Comparison of ENCODE assay signal across 7 cellular contexts in the genomic region with DNA sequence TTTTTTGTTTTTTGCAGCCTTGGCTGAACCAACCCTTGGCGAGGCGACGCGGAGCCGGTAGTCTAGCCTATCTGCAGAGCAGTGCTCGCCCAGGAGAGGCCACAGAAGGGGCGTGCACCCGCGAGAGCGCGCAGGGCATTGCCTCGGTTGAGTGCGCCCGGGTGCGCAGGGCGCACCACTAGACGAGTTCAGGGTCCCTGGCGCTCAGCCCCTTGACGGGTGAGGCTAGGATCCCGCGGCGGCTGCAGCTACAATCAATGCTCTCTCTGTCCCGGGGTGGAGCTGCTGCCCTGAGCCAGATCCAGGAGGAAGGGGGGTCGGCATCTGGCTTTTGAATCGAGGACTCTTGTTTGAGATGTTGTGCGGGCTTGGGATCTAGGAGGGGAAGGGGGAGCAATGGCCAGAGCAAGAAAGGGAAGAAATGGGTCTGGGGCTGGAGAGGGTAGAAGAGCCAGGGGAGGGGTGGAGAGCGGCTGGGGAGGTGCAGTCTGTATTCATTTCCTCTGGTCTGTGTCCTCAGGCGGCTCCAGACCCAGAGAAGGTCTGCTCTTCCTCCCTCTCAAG. TPM values are rescaled to one million over a fixed set of nuclear protein-coding genes. Genes with fewer than 3 reads are reported as not detected.
DNase-seq lines count a peak whose midpoint lies in the region; ATAC-seq and TF ChIP-seq lines count a peak whose summit lies in the region.

No MANE protein-coding gene starts in this region.

- H3K36me3 ChIP-seq in left ventricle myocardium inferior: no peaks in the 10 kb centered on the region

- DNase-seq in HCEC 1CT (peak; percentile 34), T-cell (no peak), left ventricle myocardium inferior (no peak), retinal pigment epithelial cell (ENCODE audit: low read depth) (no peak), NCI-H187 treated with DMSO at 0.1 percent for 48 hours (lab: John Stamatoyannopoulos, UW) (no peak)
- DNase-seq in stimulated activated naive CD4-positive, alpha-beta T cell (lab: John Stamatoyannopoulos, UW): no peak

- TF ChIP-seq CTCF in left ventricle myocardium inferior (IDR thresholded peaks at IDR 0.05; ENCODE audit: borderline replicate concordance) (no peak), retinal pigment epithelial cell (conservative IDR thresholded peaks at IDR 0.05; ENCODE audit: low read depth, low read length) (no peak)

- H3K4me3 Mint-ChIP-seq in T-cell: peak overlapping the region; percentile 47 to 73 (median 57)

- CTCF ChIA-PET in T-cell (lab: Charles Lee): no interaction called here

- no peaks in the 10 kb centered on the region for H3K36me3 Mint-ChIP-seq in T-cell

- peaks cover 84% of the 10 kb centered on the region for H3K27me3 ChIP-seq in left ventricle myocardium inferior (ENCODE audit: low read depth)

- H3K4me3 ChIP-seq in left ventricle myocardium inferior (peak overlapping the region; percentile 62), retinal pigment epithelial cell (ENCODE audit: low read length) (peak overlapping the region; percentile 61)

- no peaks in the 10 kb centered on the region for H3K9me3 ChIP-seq in left ventricle myocardium inferior (replicated peaks)

- POLR2A ChIA-PET in T-cell (lab: Charles Lee): interaction anchor here in 1 of 2 donors (0.6 kb wide), 1 partner anchor 26 kb away, joined by 7 read pairs; no protein-coding TSS in a partner anchor

- H3K27me3 Mint-ChIP-seq in T-cell: peaks cover 57 to 64% of the 10 kb centered on the region in 2 donors

- H3K27ac Mint-ChIP-seq in T-cell: no peak overlapping the region

- H3K27ac ChIP-seq in left ventricle myocardium inferior (replicated peaks): no peak overlapping the region

- peaks cover 11 to 28% (median 20%) of the 10 kb centered on the region in 3 donors for H3K4me1 Mint-ChIP-seq in T-cell

- ATAC-seq in T-cell (replicated peaks in 1 of 4): peak in 3 of 4 experiments; percentile 23 to 32 (median 27)
- ATAC-seq in GM18502 (IDR thresholded peaks at IDR 0.05; ENCODE audit: poor library complexity, unreplicated experiment): no peak

- intact Hi-C loops in left ventricle myocardium inferior (cut with micrococcal nuclease): no loop called here

- no peaks in the 10 kb centered on the region for H3K9me3 Mint-ChIP-seq in T-cell

- peaks cover 25% of the 10 kb centered on the region for H3K4me1 ChIP-seq in left ventricle myocardium inferior

RNA-seq across cellular contexts. Expression of a gene that starts 0.9 kb away (rescaled TPM):
- total RNA-seq in T-cell (under 1 TPM in 4 of 5 donors, not detected in 1; 0.44 to 0.76 (median 0.48) TPM), left ventricle myocardium inferior (0.91 TPM)

RNA-seq across cellular contexts. Expression of a gene that starts 40.5 kb away (rescaled TPM):
- total RNA-seq in T-cell (1 to 10 TPM in 1 of 5 donors, under 1 TPM in 4; 0.13 to 3.2 (median 0.44) TPM), left ventricle myocardium inferior (135 TPM)

Comparison
In these comparisons a context has a peak if more than half of its experiments do, and no peak if none do; other contexts are left out.
1. RNA of a gene that starts 40.5 kb away (total RNA-seq): 135 TPM in left ventricle myocardium inferior (single experiment); 0.13 to 3.2 TPM in T-cell; every median in the first group is over 10 times any median in the second.